In genomic region chrX:53683556-53684414, GRCh38 we compare ENCODE assay signal across 8 cellular contexts. TPM values are rescaled to one million over a fixed set of nuclear protein-coding genes. Genes with fewer than 3 reads are reported as not detected.
A peak's percentile ranks its signal among the peaks of the same experiment; 100 is the strongest.
DNase-seq lines count a peak whose midpoint lies in the region; ATAC-seq and TF ChIP-seq lines count a peak whose summit lies in the region.

No MANE protein-coding gene starts in this region.

- H3K27ac ChIP-seq in angular gyrus (ENCODE audit: low read depth, low read length) = peak overlapping the region; percentile 77
- peak overlapping the region; percentile 88 for H3K27ac ChIP-seq in left ventricle myocardium inferior (replicated peaks)
- H3K27ac ChIP-seq in upper lobe of right lung = peak overlapping the region; percentile 90

- peaks cover 24% of the 10 kb centered on the region for H3K36me3 Mint-ChIP-seq in T-helper 1 cell treated with Interleukin-12 subunit alpha and Interleukin-12 subunit beta and Interleukin-4 antibody, amounts not matched to agents 30 μg/mL and 1 μg/mL, for 36 hours (ENCODE audit: low read depth)

- no peaks in the 10 kb centered on the region for H3K9me3 ChIP-seq in left ventricle myocardium inferior (replicated peaks)
- H3K9me3 ChIP-seq in upper lobe of right lung = no peaks in the 10 kb centered on the region

- H3K27ac Mint-ChIP-seq in T-helper 1 cell treated with Interleukin-12 subunit alpha and Interleukin-12 subunit beta and Interleukin-4 antibody, amounts not matched to agents 30 μg/mL and 1 μg/mL, for 36 hours = peak overlapping the region; percentile 97

- DNase-seq in NCI-H1694 (lab: John Stamatoyannopoulos, UW) (peak; percentile 99), left ventricle myocardium inferior (peak; percentile 90), posterior vena cava (ENCODE audit: low spot score) (peak; percentile 97), upper lobe of right lung (peak; percentile 94)

- peaks cover 35% of the 10 kb centered on the region for H3K4me1 ChIP-seq in left ventricle myocardium inferior
- peaks cover 9% of the 10 kb centered on the region for H3K4me1 ChIP-seq in upper lobe of right lung

- peak; percentile 54 for TF ChIP-seq POLR2A in GM15510 (IDR thresholded peaks at IDR 0.05; ENCODE audit: borderline replicate concordance, extremely low read depth, insufficient read length)

- no peaks in the 10 kb centered on the region for H3K27me3 Mint-ChIP-seq in T-helper 1 cell treated with Interleukin-12 subunit alpha and Interleukin-12 subunit beta and Interleukin-4 antibody, amounts not matched to agents 30 μg/mL and 1 μg/mL, for 36 hours (ENCODE audit: low read depth)

- H3K9me3 Mint-ChIP-seq in T-helper 1 cell treated with Interleukin-12 subunit alpha and Interleukin-12 subunit beta and Interleukin-4 antibody, amounts not matched to agents 30 μg/mL and 1 μg/mL, for 36 hours = no peaks in the 10 kb centered on the region

- H3K36me3 ChIP-seq in left ventricle myocardium inferior (peaks cover 12% of the 10 kb centered on the region), upper lobe of right lung (peaks cover 8% of the 10 kb centered on the region)

- no peak for TF ChIP-seq CTCF in left ventricle myocardium inferior (IDR thresholded peaks at IDR 0.05; ENCODE audit: borderline replicate concordance)
- TF ChIP-seq CTCF in upper lobe of right lung (IDR thresholded peaks at IDR 0.05) = no peak

- H3K4me1 Mint-ChIP-seq in T-helper 1 cell treated with Interleukin-12 subunit alpha and Interleukin-12 subunit beta and Interleukin-4 antibody, amounts not matched to agents 30 μg/mL and 1 μg/mL, for 36 hours (ENCODE audit: low read depth) = peaks cover 27% of the 10 kb centered on the region

- peak overlapping the region; percentile 98 for H3K4me3 Mint-ChIP-seq in T-helper 1 cell treated with Interleukin-12 subunit alpha and Interleukin-12 subunit beta and Interleukin-4 antibody, amounts not matched to agents 30 μg/mL and 1 μg/mL, for 36 hours

- H3K4me3 ChIP-seq in left ventricle myocardium inferior (peak overlapping the region; percentile 77), upper lobe of right lung (peak overlapping the region; percentile 61)

- ATAC-seq in HG02885 (IDR thresholded peaks at IDR 0.05; ENCODE audit: poor library complexity, unreplicated experiment) (peak; percentile 71), upper lobe of right lung (peak; percentile 90)

- intact Hi-C loops in left ventricle myocardium inferior (cut with micrococcal nuclease) (no loop called here), posterior vena cava (cut with DNase I) (no loop called here), upper lobe of right lung (cut with DNase I) (no loop called here)

- H3K27me3 ChIP-seq in left ventricle myocardium inferior (ENCODE audit: low read depth) (no peaks in the 10 kb centered on the region), upper lobe of right lung (no peaks in the 10 kb centered on the region)

RNA-seq across cellular contexts. Expression of gene HUWE1, which starts 2.7 kb away (rescaled TPM):
- total RNA-seq in left ventricle myocardium inferior = 130 TPM
- 100 to 1,000 TPM; 165 to 199 TPM for total RNA-seq in posterior vena cava
- 151 TPM for total RNA-seq in upper lobe of right lung

Comparison
In these comparisons a context has a peak if more than half of its experiments do, and no peak if none do; other contexts are left out.
1. Peak in every context shown above with its lines: DNase-seq, ATAC-seq, H3K4me3 ChIP-seq and H3K27ac ChIP-seq.